In the genomic region with DNA sequence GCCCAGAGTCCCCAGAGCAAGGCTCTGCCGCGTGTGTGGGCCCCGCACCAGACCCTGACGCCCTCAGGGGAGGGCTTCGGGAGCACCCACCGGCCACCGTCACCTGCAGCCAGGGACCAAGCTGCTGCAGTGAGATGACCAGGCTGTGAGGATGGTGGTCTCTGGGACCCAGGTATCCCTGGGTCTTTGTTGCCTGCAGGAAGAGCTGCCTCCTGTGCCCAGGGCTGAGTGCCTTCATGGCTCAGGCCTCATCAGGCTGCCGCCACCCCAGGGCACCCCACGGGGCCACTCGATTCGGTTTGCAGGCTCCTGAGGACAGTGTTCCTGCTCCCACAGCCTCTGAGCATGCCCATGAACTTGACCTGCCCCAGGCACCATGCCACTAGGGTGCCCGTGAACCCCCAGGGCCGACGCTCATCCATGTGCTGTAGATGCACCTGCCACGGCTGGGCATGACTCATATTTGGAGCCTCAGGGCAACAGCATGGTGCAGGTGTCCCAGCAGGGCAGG, we compare ENCODE assay signal across 15 cellular contexts.
DNase-seq lines count a peak whose midpoint lies in the region; ATAC-seq and TF ChIP-seq lines count a peak whose summit lies in the region.
"Had no signal": no experiment of that assay in that cellular context is flagged by ENCODE, and none has a peak within 500 bp of the region (broad histone marks: within the 10 kb centered on the region; RNA-seq: fewer than 3 reads in every experiment).

No MANE protein-coding gene starts in this region.

- no peak for TF ChIP-seq CTCF in DOHH2 (IDR thresholded peaks at IDR 0.05; ENCODE audit: low read depth, low read length, poor library complexity, severe bottlenecking)
- TF ChIP-seq CTCF in RWPE2 (IDR thresholded peaks at IDR 0.05; ENCODE audit: poor library complexity, severe bottlenecking), result no peak
- TF ChIP-seq CTCF in mammary epithelial cell (conservative IDR thresholded peaks at IDR 0.05 in 1 of 2, IDR thresholded peaks at IDR 0.05 in 1 of 2; ENCODE audit: extremely low read depth in 1 of 2, insufficient read depth in 1 of 2, low read depth in 1 of 2, low read length in 2 of 2), result no peak
- no peak for TF ChIP-seq CTCF in nephron progenitor cell (IDR thresholded peaks at IDR 0.05)

- intact Hi-C loops in mammary epithelial cell (cut with micrococcal nuclease), result no loop called here

- H3K4me3 ChIP-seq in DOHH2 (ENCODE audit: low read length), result peak overlapping the region; percentile 84
- no peak overlapping the region for H3K4me3 ChIP-seq in RWPE2 (ENCODE audit: severe bottlenecking)
- H3K4me3 ChIP-seq in mammary epithelial cell (replicated peaks in 1 of 3; ENCODE audit: insufficient read depth in 1 of 3, low read depth in 2 of 3, low read length in 3 of 3), result no peak overlapping the region
- H3K4me3 ChIP-seq in H7 (ENCODE audit: insufficient read depth, low read depth, low read length), result no peak overlapping the region
- H3K4me3 ChIP-seq: GM23338 had no signal

- H3K27ac Mint-ChIP-seq in nephron progenitor cell, result no peak overlapping the region
- H3K27ac Mint-ChIP-seq: GM23338 had no signal

- DNase-seq in NCI-H146 (lab: John Stamatoyannopoulos, UW) (peak; percentile 56), NCI-H146 treated with DMSO at 0.1 percent for 48 hours (lab: John Stamatoyannopoulos, UW; ENCODE audit: unreplicated experiment) (no peak), RWPE2 (ENCODE audit: low spot score) (no peak), mammary epithelial cell (no peak), nephron progenitor cell (no peak), H7 (no peak)
- DNase-seq: 8988T; activated effector memory CD4-positive, alpha-beta T cell treated with Interleukin-2 at 50 U/mL for 16 hours; effector memory CD4-positive, alpha-beta T cell; NCI-H446 treated with DMSO at 0.1 percent for 48 hours; stimulated activated CD4-positive, alpha-beta T cell treated with anti-CD3 and anti-CD28 coated beads, Interleukin-2, amount 100 ng/mL, for 48 hours had no signal

- no peak overlapping the region for H3K4me3 Mint-ChIP-seq in nephron progenitor cell
- H3K4me3 Mint-ChIP-seq: GM23338, neural crest cell had no signal

- no peak overlapping the region for H2AFZ ChIP-seq in mammary epithelial cell (ENCODE audit: low read depth, low read length)
- H2AFZ ChIP-seq: GM23338 had no signal

- peak overlapping the region; percentile 95 for H3K4me2 ChIP-seq in DOHH2 (ENCODE audit: low read length)
- H3K4me2 ChIP-seq in mammary epithelial cell (ENCODE audit: insufficient read depth, low read depth, low read length), result no peak overlapping the region
- H3K4me2 ChIP-seq: GM23338 had no signal

- ATAC-seq in RWPE2 (ENCODE audit: low read depth), result peak; percentile 42; the same call in 1 of the 3 replicates
- ATAC-seq: GM23338 had no signal

- H3K27me3 ChIP-seq in DOHH2 (ENCODE audit: control insufficient read depth, low read length), result no peaks in the 10 kb centered on the region
- peaks cover 19% of the 10 kb centered on the region for H3K27me3 ChIP-seq in RWPE2 (ENCODE audit: insufficient read depth, poor library complexity, severe bottlenecking)
- no peaks in the 10 kb centered on the region for H3K27me3 ChIP-seq in layer of hippocampus (ENCODE audit: control insufficient read depth, insufficient read depth, low read length)
- H3K27me3 ChIP-seq in mammary epithelial cell (ENCODE audit: insufficient read depth, low read length), result no peaks in the 10 kb centered on the region
- peaks cover 4% of the 10 kb centered on the region; the same call in 1 of the 2 replicates for H3K27me3 ChIP-seq in H7 (ENCODE audit: control insufficient read depth, insufficient read depth, low read length)

- H4K20me1 ChIP-seq in DOHH2 (ENCODE audit: control insufficient read depth, insufficient read depth, low read depth, low read length) (no peaks in the 10 kb centered on the region), mammary epithelial cell (ENCODE audit: insufficient read depth, low read length) (no peaks in the 10 kb centered on the region)

- dilution Hi-C loops in mammary epithelial cell (cut with HindIII; ENCODE audit: low sequenced_read_pairs), result no loop called here

- peaks cover 27% of the 10 kb centered on the region for H3K27me3 Mint-ChIP-seq in nephron progenitor cell (ENCODE audit: low read depth, poor library complexity)

- H3K4me1 ChIP-seq in DOHH2 (ENCODE audit: control insufficient read depth, low read length), result peaks cover 58% of the 10 kb centered on the region
- no peaks in the 10 kb centered on the region for H3K4me1 ChIP-seq in RWPE2 (ENCODE audit: insufficient read depth, poor library complexity, severe bottlenecking)
- no peaks in the 10 kb centered on the region for H3K4me1 ChIP-seq in mammary epithelial cell (ENCODE audit: insufficient read depth, low read length)

- WGBS in mammary epithelial cell (ENCODE audit: low coverage, missing lambda C conversion rate), result 48% methylated on average over 8 of the region's 15 CpGs

- no peaks in the 10 kb centered on the region for H3K36me3 Mint-ChIP-seq in nephron progenitor cell (ENCODE audit: low read depth)

- no peak overlapping the region for H3K9ac ChIP-seq in mammary epithelial cell (ENCODE audit: insufficient read depth, low read length)

- H3K27ac ChIP-seq in DOHH2 (ENCODE audit: low read depth, low read length), result no peak overlapping the region
- no peak overlapping the region for H3K27ac ChIP-seq in RWPE2 (ENCODE audit: poor library complexity, severe bottlenecking)
- H3K27ac ChIP-seq in layer of hippocampus (ENCODE audit: low read depth, low read length), result peak overlapping the region; percentile 62
- H3K27ac ChIP-seq in mammary epithelial cell (ENCODE audit: insufficient read depth, low read depth, low read length), result no peak overlapping the region

- CTCF ChIA-PET in mammary epithelial cell (lab: Charles Lee; ENCODE audit: low non-redundant PET), result interaction anchor here (0.7 kb wide), 1 partner anchor 123 kb away, joined by 4 read pairs; no protein-coding TSS in a partner anchor

- H3K79me2 ChIP-seq in DOHH2 (ENCODE audit: control insufficient read depth, low read length) (peaks cover 69% of the 10 kb centered on the region), mammary epithelial cell (ENCODE audit: insufficient read depth, low read length) (no peaks in the 10 kb centered on the region)

- no peaks in the 10 kb centered on the region for H3K9me3 Mint-ChIP-seq in nephron progenitor cell
- H3K9me3 Mint-ChIP-seq: GM23338, neural crest cell had no signal

- in situ Hi-C loops in mammary epithelial cell (cut with MboI; ENCODE audit: low sequenced_read_pairs in 2 of 2), result no loop called here

- peaks cover 51% of the 10 kb centered on the region for H3K4me1 Mint-ChIP-seq in nephron progenitor cell

- H3K9me3 ChIP-seq in DOHH2 (ENCODE audit: control insufficient read depth, insufficient read depth, low read length) (no peaks in the 10 kb centered on the region), RWPE2 (ENCODE audit: severe bottlenecking) (no peaks in the 10 kb centered on the region), mammary epithelial cell (replicated peaks; ENCODE audit: insufficient read depth, low read length) (no peaks in the 10 kb centered on the region)

- H3K9me2 ChIP-seq in DOHH2 (replicated peaks; ENCODE audit: control insufficient read depth, low read length), result no peaks in the 10 kb centered on the region

- BruUV-seq in mammary epithelial cell (replicated peaks; lab: Mats Ljungman, UMichigan), result no TSS peak

- peaks cover 44% of the 10 kb centered on the region for H3K36me3 ChIP-seq in DOHH2 (ENCODE audit: control insufficient read depth, low read length)
- no peaks in the 10 kb centered on the region for H3K36me3 ChIP-seq in RWPE2 (ENCODE audit: low read depth)
- H3K36me3 ChIP-seq in mammary epithelial cell (ENCODE audit: insufficient read depth, low read length), result no peaks in the 10 kb centered on the region
- no peaks in the 10 kb centered on the region for H3K36me3 ChIP-seq in H7 (replicated peaks; ENCODE audit: control insufficient read depth, insufficient read depth, low read length)

- H3F3A ChIP-seq in DOHH2 (ENCODE audit: control insufficient read depth, insufficient read depth), result peaks cover 28% of the 10 kb centered on the region
